ENCODE assay signal across 21 cellular contexts in genomic region chr14:29971101-29971500, GRCh38. TPM values are rescaled to one million over a fixed set of nuclear protein-coding genes. Genes with fewer than 3 reads are reported as not detected.
DNase-seq lines count a peak whose midpoint lies in the region; ATAC-seq, FAIRE-seq and TF ChIP-seq lines count a peak whose summit lies in the region.
"Had no signal": no experiment of that assay in that cellular context is flagged by ENCODE, and none has a peak within 500 bp of the region (broad histone marks: within the 10 kb centered on the region; RNA-seq: fewer than 3 reads in every experiment).

No MANE protein-coding gene starts in this region.

- H3K27me3 Mint-ChIP-seq in GM23338 (ENCODE audit: insufficient read depth, low read depth, poor library complexity) (peaks cover 7% of the 10 kb centered on the region), WTC11 (ENCODE audit: low read depth) (no peaks in the 10 kb centered on the region)

- H3K4me1 ChIP-seq in GM23338 (ENCODE audit: insufficient read depth) (no peaks in the 10 kb centered on the region), kidney (ENCODE audit: control insufficient read depth in 1 of 2, insufficient read depth in 1 of 2, low read depth in 1 of 2, low read length in 2 of 2) (no peaks in the 10 kb centered on the region), testis (no peaks in the 10 kb centered on the region), transverse colon (no peaks in the 10 kb centered on the region)
- H3K4me1 ChIP-seq: BLaER1 treated with 17β-estradiol and CSF1 and Interleukin-3, amounts not matched to agents 10 nM and 100 nM had no signal

- no peak overlapping the region for H3K4me3 ChIP-seq in GM23338
- H3K4me3 ChIP-seq in kidney (ENCODE audit: low read length in 2 of 2): no peak overlapping the region
- peak overlapping the region; percentile 12 to 36 for H3K4me3 ChIP-seq in testis
- H3K4me3 ChIP-seq in transverse colon: no peak overlapping the region
- H3K4me3 ChIP-seq: BLaER1 treated with 17β-estradiol and CSF1 and Interleukin-3, amounts not matched to agents 10 nM and 100 nM; GM12878 had no signal

- H3K4me2 ChIP-seq in GM23338: no peak overlapping the region
- H3K4me2 ChIP-seq: BLaER1 treated with 17β-estradiol and CSF1 and Interleukin-3, amounts not matched to agents 10 nM and 100 nM had no signal

- H3K4me1 Mint-ChIP-seq in GM23338 (no peaks in the 10 kb centered on the region), WTC11 (no peaks in the 10 kb centered on the region)
- H3K4me1 Mint-ChIP-seq: B cell, H9 had no signal

- no peaks in the 10 kb centered on the region for H3K36me3 ChIP-seq in GM23338 (ENCODE audit: insufficient read depth)
- H3K36me3 ChIP-seq in kidney (ENCODE audit: control insufficient read depth in 1 of 2, insufficient read depth in 2 of 2, low read length in 2 of 2): no peaks in the 10 kb centered on the region
- no peaks in the 10 kb centered on the region for H3K36me3 ChIP-seq in testis (ENCODE audit: low read depth, missing control alignments)
- H3K36me3 ChIP-seq in transverse colon: no peaks in the 10 kb centered on the region
- H3K36me3 ChIP-seq: BLaER1 treated with 17β-estradiol and CSF1 and Interleukin-3, amounts not matched to agents 10 nM and 100 nM had no signal

- POLR2A ChIA-PET in WTC11 (lab: Charles Lee): no interaction called here

- CTCF ChIA-PET in WTC11 (lab: Charles Lee): no interaction called here

- H3K9ac ChIP-seq in kidney (ENCODE audit: low read length in 2 of 2): no peak overlapping the region
- H3K9ac ChIP-seq: BLaER1 treated with 17β-estradiol and CSF1 and Interleukin-3, amounts not matched to agents 10 nM and 100 nM had no signal

- TF ChIP-seq POLR2A in testis (IDR thresholded peaks at IDR 0.05) (no peak), transverse colon (IDR thresholded peaks at IDR 0.05) (no peak)

- no peaks in the 10 kb centered on the region for H3F3A ChIP-seq in GM23338 (replicated peaks; ENCODE audit: low read depth)

- no peaks in the 10 kb centered on the region for H4K20me1 ChIP-seq in GM23338 (replicated peaks; ENCODE audit: insufficient read depth)
- H4K20me1 ChIP-seq: BLaER1 treated with 17β-estradiol and CSF1 and Interleukin-3, amounts not matched to agents 10 nM and 100 nM had no signal

- no peak for TF ChIP-seq EP300 in transverse colon (IDR thresholded peaks at IDR 0.05; ENCODE audit: low read depth)

- 72 to 81% methylated on average over 15 of the region's 15 CpGs for WGBS in testis, 2 donors
- 92% methylated on average over 15 of the region's 15 CpGs; no CpG with 5 or more reads in 1 of the 2 donors for whole genome bisulfite sequencing in transverse colon (ENCODE audit: low coverage in 1 of 2), 2 donors

- peak overlapping the region; percentile 56; the same call in 1 of the 2 replicates for H2AFZ ChIP-seq in GM23338

- H3K9me3 Mint-ChIP-seq in GM23338: peaks cover 3% of the 10 kb centered on the region; the same call in 2 of the 3 replicates
- peaks cover 12% of the 10 kb centered on the region for H3K9me3 Mint-ChIP-seq in WTC11

- H3K4me3 Mint-ChIP-seq in GM23338 (no peak overlapping the region), WTC11 (no peak overlapping the region)
- H3K4me3 Mint-ChIP-seq: B cell; CD8-positive, alpha-beta T cell; H9 had no signal

- H3K36me3 Mint-ChIP-seq in GM23338 (ENCODE audit: low read depth): no peaks in the 10 kb centered on the region
- H3K36me3 Mint-ChIP-seq in WTC11: no peaks in the 10 kb centered on the region
- H3K36me3 Mint-ChIP-seq: CD8-positive, alpha-beta T cell had no signal

- H3K27ac Mint-ChIP-seq in GM23338 (no peak overlapping the region), WTC11 (no peak overlapping the region)
- H3K27ac Mint-ChIP-seq: B cell; CD8-positive, alpha-beta T cell; H9 had no signal

- FAIRE-seq in kidney (lab: Jason Lieb, UNC): no peak
- FAIRE-seq: GM12878, H1 had no signal

- H3K9me3 ChIP-seq in kidney (ENCODE audit: control insufficient read depth in 1 of 2, low read length in 2 of 2): no peaks in the 10 kb centered on the region
- no peaks in the 10 kb centered on the region for H3K9me3 ChIP-seq in testis
- no peaks in the 10 kb centered on the region for H3K9me3 ChIP-seq in transverse colon
- H3K9me3 ChIP-seq: BLaER1 treated with 17β-estradiol and CSF1 and Interleukin-3, amounts not matched to agents 10 nM and 100 nM had no signal

- H3K27me3 ChIP-seq in GM23338 (ENCODE audit: insufficient read depth): no peaks in the 10 kb centered on the region
- no peaks in the 10 kb centered on the region for H3K27me3 ChIP-seq in testis
- H3K27me3 ChIP-seq in transverse colon: no peaks in the 10 kb centered on the region
- H3K27me3 ChIP-seq: BLaER1 treated with 17β-estradiol and CSF1 and Interleukin-3, amounts not matched to agents 10 nM and 100 nM had no signal

- TF ChIP-seq CTCF in GM23338 (conservative IDR thresholded peaks at IDR 0.05; ENCODE audit: low read depth in 2 of 2) (no peak), WTC11 (IDR thresholded peaks at IDR 0.05) (no peak), kidney (IDR thresholded peaks at IDR 0.05; ENCODE audit: borderline replicate concordance, extremely low read depth, insufficient read depth) (no peak), testis (IDR thresholded peaks at IDR 0.05) (no peak), transverse colon (IDR thresholded peaks at IDR 0.05) (no peak)

- H3K27ac ChIP-seq in GM23338 (ENCODE audit: low read depth): no peak overlapping the region
- no peak overlapping the region for H3K27ac ChIP-seq in kidney (ENCODE audit: low read depth in 2 of 2, low read length in 2 of 2)
- H3K27ac ChIP-seq in testis: no peak overlapping the region
- no peak overlapping the region for H3K27ac ChIP-seq in transverse colon
- H3K27ac ChIP-seq: BLaER1 treated with 17β-estradiol and CSF1 and Interleukin-3, amounts not matched to agents 10 nM and 100 nM had no signal

- 0 out of 2 replicates have a peak, but pooled peaks cover 5% of the 10 kb centered on the region for H3K9me2 ChIP-seq in GM23338 (ENCODE audit: insufficient read depth)

- ATAC-seq in GM23338: no peak; the same call in 2 of the 3 replicates
- peak; percentile 39; the same call in 1 of the 2 replicates for ATAC-seq in WTC11
- ATAC-seq: CD8-positive, alpha-beta T cell; GM12878 had no signal

- DNase-seq in GM23338 (ENCODE audit: low spot score) (peak; percentile 9), WTC11 (ENCODE audit: low spot score) (no peak), kidney (peak; percentile 51), testis (peak; percentile 26), NCI-H510A treated with DMSO at 0.1 percent for 48 hours (lab: John Stamatoyannopoulos, UW) (no peak), transverse colon (no peak)
- DNase-seq in activated T-cell treated with anti-CD3 and anti-CD28 coated beads, Interleukin-2, amount 50 U/mL, for 48 hours: no peak
- DNase-seq: 8988T; Calu3; CD8-positive, alpha-beta T cell; DMS 273 treated with DMSO at 0.1 percent for 48 hours; DMS53; DND-41; EL; H9 had no signal

- intact Hi-C loops in kidney (cut with DNase I): no loop called here
- intact Hi-C loops in testis (cut with DNase I; ENCODE audit: low total_unique reads): no loop called here
- intact Hi-C loops in transverse colon (cut with DNase I; ENCODE audit: low total_unique reads): no loop called here

- in situ Hi-C loops in transverse colon (cut with MboI; ENCODE audit: low pct_ligation_motif_present in 1 of 4, low pct_unique_long_range_greater_than_20kb in 1 of 4, low sequenced_read_pairs in 3 of 4): no loop called here

- no peaks in the 10 kb centered on the region for H3K79me2 ChIP-seq in GM23338 (replicated peaks; ENCODE audit: insufficient read depth)

TF ChIP-seq in GM23338, 12 proteins besides CTCF, POLR2A, EP300 and RAD21 (continues in another document):
- TF ChIP-seq NANOG (IDR thresholded peaks at IDR 0.05; ENCODE audit: borderline replicate concordance): no peak
- TF ChIP-seq EZH2phosphoT487 (IDR thresholded peaks at IDR 0.05; ENCODE audit: unreplicated experiment): no peak
- TF ChIP-seq ZNF114 (CRISPR knock-in tag; IDR thresholded peaks at IDR 0.05): no peak
- no peak for TF ChIP-seq EZH2 (IDR thresholded peaks at IDR 0.05; ENCODE audit: low read depth, unreplicated experiment)
- no peak for TF ChIP-seq CREB1 (CRISPR knock-in tag; IDR thresholded peaks at IDR 0.05; ENCODE audit: low read depth)

TF ChIP-seq in WTC11, 78 proteins besides CTCF, POLR2A, EP300 and RAD21 (continues in another document):
- TF ChIP-seq E2F4 (CRISPR knock-in tag; IDR thresholded peaks at IDR 0.05; ENCODE audit: borderline replicate concordance, low read depth) (no peak), ZBTB21 (CRISPR knock-in tag; IDR thresholded peaks at IDR 0.05; ENCODE audit: borderline replicate concordance) (no peak), ZNF121 (CRISPR knock-in tag; IDR thresholded peaks at IDR 0.05) (no peak), ERG (CRISPR knock-in tag; IDR thresholded peaks at IDR 0.05) (no peak)

RNA-seq across cellular contexts. Expression of gene PRKD1, which starts 43.5 kb away (rescaled TPM):
- 6.0 and 9.7 TPM in 2 replicates for total RNA-seq in GM23338 (2014; rRNA removed; shearing (Covaris generic))
- 1.5 and 3.1 TPM in 2 replicates for polyA plus RNA-seq in GM23338 (2016; fragmentation: Nextera tagmentation; extraction: Ambion mirVana)
- total RNA-seq in WTC11 (2021): 5.8 to 7.6 TPM (median 6.1 TPM) in 3 replicates
- 45.1 TPM for total RNA-seq in kidney
- 14.0 TPM for polyA plus RNA-seq in kidney (ENCODE audit: insufficient read depth, low read depth, low replicate concordance)
- total RNA-seq in testis: 10 to 100 TPM; 67.2 to 82.9 TPM
- polyA plus RNA-seq in testis (ENCODE audit: insufficient read depth, low read depth, low replicate concordance): 29.9 TPM
- 1 to 10 TPM; 3.5 to 6.4 (median 4.4) TPM for total RNA-seq in transverse colon
- total RNA-seq: CD8-positive, alpha-beta T cell; G401; HT-29 had no signal

Comparison
In these comparisons a context has a peak if more than half of its experiments do, and no peak if none do; other contexts are left out.
1. DNase-seq: peak in GM23338 (single experiment), kidney (single experiment) and testis (single experiment); none in WTC11 (single experiment), NCI-H510A treated with DMSO at 0.1 percent for 48 hours (single experiment), transverse colon (single experiment) and activated T-cell treated with anti-CD3 and anti-CD28 coated beads, Interleukin-2, amount 50 U/mL, for 48 hours (0 of 2).
2. H3K4me3 ChIP-seq: peak in testis (2 of 2); none in GM23338 (single experiment), kidney (0 of 2) and transverse colon (0 of 4).